ENCODE assay signal across 20 cellular contexts in genomic region chr3:116051586-116051985, GRCh38.
"Had no signal": no experiment of that assay in that cellular context is flagged by ENCODE, and none has a peak within 500 bp of the region (broad histone marks: within the 10 kb centered on the region; RNA-seq: fewer than 3 reads in every experiment).

No MANE protein-coding gene starts in this region.

- H3K4me2 ChIP-seq: hepatocyte had no signal

- DNase-seq: colonic mucosa; effector CD8-positive, alpha-beta T cell; endodermal cell; foreskin fibroblast; gastrocnemius medialis; kidney; naive B cell; nucleus accumbens; stimulated activated CD4-positive, alpha-beta T cell treated with anti-CD3 and anti-CD28 coated beads, Interleukin-2, amount 100 ng/mL, for 24 hours; stimulated activated naive B cell treated with anti-CD40 and anti-IgM and Interleukin-4, amounts not matched to agents 10 μg/mL and 1 μg/mL and 100 μg/mL, for 72 hours; transverse colon had no signal

- H3K36me3 ChIP-seq: colonic mucosa, gastrocnemius medialis, heart left ventricle, prostate gland, right atrium auricular region, transverse colon, vagina had no signal

- ATAC-seq: gastrocnemius medialis; heart left ventricle; left lobe of liver; sciatic nerve; stimulated activated naive B cell treated with anti-CD40 and anti-IgM and Interleukin-4, amounts not matched to agents 10 μg/mL and 1 μg/mL and 100 μg/mL, for 72 hours had no signal

- H3K4me1 ChIP-seq: colonic mucosa, gastrocnemius medialis, heart left ventricle, prostate gland, right atrium auricular region, transverse colon, vagina had no signal

- H2AFZ ChIP-seq: hepatocyte had no signal

- H3K9me3 ChIP-seq: colonic mucosa, gastrocnemius medialis, heart left ventricle, prostate gland, right atrium auricular region, transverse colon, vagina had no signal

- H3K79me2 ChIP-seq: hepatocyte had no signal

- H3K27me3 ChIP-seq: colonic mucosa, gastrocnemius medialis, heart left ventricle, hepatocyte, right atrium auricular region, transverse colon, vagina had no signal

- H3K27ac ChIP-seq: colonic mucosa, epithelial cell of prostate, gastrocnemius medialis, heart left ventricle, hepatocyte, prostate gland, right atrium auricular region, transverse colon, vagina had no signal

- FAIRE-seq: kidney had no signal

- H3K4me3 ChIP-seq: colonic mucosa, gastrocnemius medialis, heart left ventricle, hepatocyte, lung, prostate gland, right atrium auricular region, transverse colon, vagina had no signal
